1 cellular context compared by ENCODE assay signal in genomic region chr2:166932032-166932431, GRCh38.
TF ChIP-seq lines count a peak whose summit lies in the region.

No MANE protein-coding gene starts in this region.

TF ChIP-seq in IMR-90, 13 proteins besides CTCF, POLR2A, EP300 and RAD21:
- TF ChIP-seq MXI1 (IDR thresholded peaks at IDR 0.05; ENCODE audit: borderline replicate concordance, low read depth, low read length) (no peak), FOS (IDR thresholded peaks at IDR 0.05; ENCODE audit: low read depth, low read length) (no peak), USF2 (IDR thresholded peaks at IDR 0.05; ENCODE audit: low read depth, low read length) (no peak), CHD1 (IDR thresholded peaks at IDR 0.05; ENCODE audit: low read depth, low read length) (no peak), CEBPB (IDR thresholded peaks at IDR 0.05; ENCODE audit: low read depth, low read length) (no peak), MAZ (IDR thresholded peaks at IDR 0.05; ENCODE audit: borderline replicate concordance, low read depth, low read length) (no peak), RFX5 (IDR thresholded peaks at IDR 0.05; ENCODE audit: low read depth, low read length) (no peak), NFE2L2 (IDR thresholded peaks at IDR 0.05; ENCODE audit: low read depth, low read length) (no peak), ELK1 (IDR thresholded peaks at IDR 0.05; ENCODE audit: borderline replicate concordance, low read depth, low read length) (no peak), MAFK (IDR thresholded peaks at IDR 0.05; ENCODE audit: low read depth, low read length) (no peak), RCOR1 (IDR thresholded peaks at IDR 0.05; ENCODE audit: insufficient replicate concordance, low read length) (no peak), BHLHE40 (IDR thresholded peaks at IDR 0.05; ENCODE audit: low read depth, low read length) (no peak), SMC3 (IDR thresholded peaks at IDR 0.05; ENCODE audit: low read depth, low read length) (no peak)
